In genomic region chr5:88692979-88693932, GRCh38 we compare ENCODE assay signal across 13 cellular contexts.
DNase-seq lines count a peak whose midpoint lies in the region; ATAC-seq and TF ChIP-seq lines count a peak whose summit lies in the region.
"Had no signal": no experiment of that assay in that cellular context is flagged by ENCODE, and none has a peak within 500 bp of the region (broad histone marks: within the 10 kb centered on the region; RNA-seq: fewer than 3 reads in every experiment).

No MANE protein-coding gene starts in this region.

- H3K4me3 ChIP-seq in ACC112 (ENCODE audit: low read depth, low read length) (0 out of 2 replicates have a peak overlapping the region, but pooled peaks have one; percentile 48), iPS-18a (ENCODE audit: low read length) (peak overlapping the region; percentile 50), tibial artery (no peak overlapping the region)

- H3K9me3 ChIP-seq in iPS-18a (ENCODE audit: control insufficient read depth, low read depth, low read length) (no peaks in the 10 kb centered on the region), tibial artery (no peaks in the 10 kb centered on the region)
- H3K9me3 ChIP-seq: neutrophil had no signal

- H3K36me3 ChIP-seq in ACC112 (ENCODE audit: insufficient read depth, low read length) (no peaks in the 10 kb centered on the region), iPS-18a (ENCODE audit: control insufficient read depth, low read depth, low read length) (no peaks in the 10 kb centered on the region), tibial artery (no peaks in the 10 kb centered on the region)
- H3K36me3 ChIP-seq: neutrophil had no signal

- no peak overlapping the region for H3K27ac ChIP-seq in ACC112 (ENCODE audit: low read depth, low read length)
- no peak overlapping the region for H3K27ac ChIP-seq in iPS-18a (ENCODE audit: low read length)
- H3K27ac ChIP-seq in tibial artery = no peak overlapping the region
- H3K27ac ChIP-seq: neutrophil had no signal

- intact Hi-C loops in tibial artery (cut with DNase I; ENCODE audit: low total_unique reads) = no loop called here

- H2AFZ ChIP-seq in ACC112 (ENCODE audit: low read length, unreplicated experiment) = no peak overlapping the region

- H3K4me1 ChIP-seq in ACC112 (ENCODE audit: control insufficient read depth, insufficient read depth, low read length, unreplicated experiment) (no peaks in the 10 kb centered on the region), iPS-18a (ENCODE audit: control insufficient read depth, low read depth, low read length) (peaks cover 49% of the 10 kb centered on the region), tibial artery (peaks cover 0 to 39% (median 19%) of the 10 kb centered on the region in 4 donors)

- no peaks in the 10 kb centered on the region for H3K9me3 Mint-ChIP-seq in WTC11
- H3K9me3 Mint-ChIP-seq: activated T-helper 1 cell treated with anti-CD3 and anti-CD28 coated beads, Interleukin-12 subunit alpha, Interleukin-12 subunit beta, Interleukin-2, Interleukin-4 antibody, amounts not matched to agents 30 ng/mL and 10 ng/mL and 1 ng/mL, durations not matched to agents 14 hours and 24 hours and 36 hours had no signal

- peaks cover 89% of the 10 kb centered on the region for H3K27me3 Mint-ChIP-seq in WTC11 (ENCODE audit: low read depth)

- H3K27ac Mint-ChIP-seq in WTC11 = no peak overlapping the region

- H3K79me2 ChIP-seq in ACC112 (ENCODE audit: control insufficient read depth, insufficient read depth, low read length, unreplicated experiment) = no peaks in the 10 kb centered on the region

- peak overlapping the region; percentile 67 for H3K4me3 Mint-ChIP-seq in WTC11
- H3K4me3 Mint-ChIP-seq: activated T-helper 1 cell treated with anti-CD3 and anti-CD28 coated beads, Interleukin-12 subunit alpha, Interleukin-12 subunit beta, Interleukin-2, Interleukin-4 antibody, amounts not matched to agents 30 ng/mL and 10 ng/mL and 1 ng/mL, durations not matched to agents 14 hours and 24 hours and 36 hours had no signal

- DNase-seq in WTC11 (ENCODE audit: low spot score) (peak; percentile 59), NCI-H82 (lab: John Stamatoyannopoulos, UW) (no peak), omental fat pad (ENCODE audit: low spot score) (no peak), tibial artery (no peak)
- DNase-seq: cerebellar nuclear complex, kidney, NCI-H1694 had no signal

- no peaks in the 10 kb centered on the region for H3K36me3 Mint-ChIP-seq in WTC11

- peaks cover 78% of the 10 kb centered on the region for H3K4me1 Mint-ChIP-seq in WTC11

- CTCF ChIA-PET in WTC11 (lab: Charles Lee) = interaction anchor here (0.8 to 5.0 kb wide), 8 partner anchors 9 to 912 kb away, joined by 3 to 50 read pairs (median 12); no protein-coding TSS in a partner anchor

- ATAC-seq in GM18498 (IDR thresholded peaks at IDR 0.05; ENCODE audit: unreplicated experiment) (peak; percentile 40), WTC11 (peak; percentile 36), omental fat pad (ENCODE audit: low FRiP score) (no peak), GM21367 (IDR thresholded peaks at IDR 0.05; ENCODE audit: unreplicated experiment) (no peak)

- POLR2A ChIA-PET in WTC11 (lab: Charles Lee) = no interaction called here

- no peak overlapping the region for H3K9ac ChIP-seq in iPS-18a (ENCODE audit: low read length)

- H3K27me3 ChIP-seq in ACC112 (ENCODE audit: insufficient read depth, low read length) (peaks cover 98% of the 10 kb centered on the region), iPS-18a (ENCODE audit: control insufficient read depth, insufficient read depth, low read length) (peaks cover 97% of the 10 kb centered on the region), tibial artery (peaks cover 0 to 98% of the 10 kb centered on the region in 2 donors)

- no peak for TF ChIP-seq CTCF in WTC11 (IDR thresholded peaks at IDR 0.05)
- TF ChIP-seq CTCF in omental fat pad (IDR thresholded peaks at IDR 0.05) = no peak
- TF ChIP-seq CTCF in tibial artery (IDR thresholded peaks at IDR 0.05) = no peak

TF ChIP-seq in WTC11, 78 proteins besides CTCF, POLR2A, EP300 and RAD21 (continues in another document):
- TF ChIP-seq NR1H2 (CRISPR knock-in tag; IDR thresholded peaks at IDR 0.05) (no peak), ZNF532 (CRISPR knock-in tag; IDR thresholded peaks at IDR 0.05; ENCODE audit: borderline replicate concordance) (no peak), HMGXB4 (CRISPR knock-in tag; IDR thresholded peaks at IDR 0.05) (no peak), NFATC4 (CRISPR knock-in tag; IDR thresholded peaks at IDR 0.05) (no peak), MAX (CRISPR knock-in tag; IDR thresholded peaks at IDR 0.05) (no peak), ZMAT4 (CRISPR knock-in tag; IDR thresholded peaks at IDR 0.05) (no peak), EMX1 (CRISPR knock-in tag; IDR thresholded peaks at IDR 0.05) (no peak), ZNF396 (CRISPR knock-in tag; IDR thresholded peaks at IDR 0.05; ENCODE audit: borderline replicate concordance) (no peak), USF1 (CRISPR knock-in tag; IDR thresholded peaks at IDR 0.05) (no peak), ZNF671 (CRISPR knock-in tag; IDR thresholded peaks at IDR 0.05) (no peak), NR2C2 (CRISPR knock-in tag; IDR thresholded peaks at IDR 0.05) (no peak), ESRRA (CRISPR knock-in tag; IDR thresholded peaks at IDR 0.05; ENCODE audit: borderline replicate concordance) (no peak), KAT7 (CRISPR knock-in tag; IDR thresholded peaks at IDR 0.05; ENCODE audit: borderline replicate concordance) (no peak), CDX4 (CRISPR knock-in tag; IDR thresholded peaks at IDR 0.05; ENCODE audit: borderline replicate concordance) (no peak), CBFB (CRISPR knock-in tag; IDR thresholded peaks at IDR 0.05; ENCODE audit: low read depth) (no peak)

Comparison
In these comparisons a context has a peak if more than half of its experiments do, and no peak if none do; other contexts are left out.
1. H3K4me3 ChIP-seq: peak in ACC112 (single experiment) and iPS-18a (single experiment); none in tibial artery (0 of 2).
2. ATAC-seq: peak in GM18498 (single experiment) and WTC11 (single experiment); none in omental fat pad (single experiment) and GM21367 (single experiment).